In genomic region chr6:56403663-56404200, GRCh38 we compare ENCODE assay signal across 13 cellular contexts.
"Had no signal": no experiment of that assay in that cellular context is flagged by ENCODE, and none has a peak within 500 bp of the region (broad histone marks: within the 10 kb centered on the region; RNA-seq: fewer than 3 reads in every experiment).

No MANE protein-coding gene starts in this region.

- ATAC-seq: WTC11 had no signal

- H3K27ac ChIP-seq: spleen, suprapubic skin had no signal

- H3K9me3 ChIP-seq: suprapubic skin had no signal

- H3K4me3 ChIP-seq: spleen, suprapubic skin had no signal

- DNase-seq: activated CD4-positive, alpha-beta T cell treated with anti-CD3 and anti-CD28 coated beads, Interleukin-2, amount 10 ng/mL, durations not matched to agents 24 days and 14 days; activated naive CD4-positive, alpha-beta T cell treated with anti-CD3 and anti-CD28 coated beads, Interleukin-2, amount 10 ng/mL, durations not matched to agents 7 days and 5 days; central memory CD4-positive, alpha-beta T cell; cortex of kidney; effector CD8-positive, alpha-beta T cell; glutamatergic neuron; mesendoderm; right cardiac atrium; spleen; stimulated activated CD4-positive, alpha-beta T cell treated with anti-CD3 and anti-CD28 coated beads, Interleukin-1b, Interleukin-23, amount 100 ng/mL, for 48 hours; stimulated activated naive CD4-positive, alpha-beta T cell had no signal

- H3K4me1 ChIP-seq: spleen, suprapubic skin had no signal

- H3K36me3 ChIP-seq: spleen, suprapubic skin had no signal

- H3K27me3 ChIP-seq: spleen, suprapubic skin had no signal
